13 cellular contexts compared by ENCODE assay signal in the genomic region with DNA sequence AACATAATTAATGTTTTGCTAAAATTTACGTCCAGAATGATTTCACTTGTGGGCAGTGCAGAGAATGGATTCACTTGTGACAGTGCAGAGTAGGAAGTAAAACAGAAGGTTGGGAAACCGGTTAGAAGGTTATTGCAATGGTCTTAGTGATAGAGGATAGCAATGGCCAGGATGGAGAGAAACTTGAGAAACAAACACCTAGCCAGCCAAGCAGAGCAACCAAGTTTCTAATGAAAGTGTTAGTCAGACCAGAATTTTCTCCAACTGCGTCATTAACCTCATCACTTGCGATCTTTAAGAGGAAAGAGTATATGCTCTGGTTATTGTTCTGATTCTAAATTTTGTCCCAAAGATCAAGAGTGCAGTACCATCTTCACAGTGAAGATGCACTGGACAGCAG.
DNase-seq lines count a peak whose midpoint lies in the region; ATAC-seq and TF ChIP-seq lines count a peak whose summit lies in the region.
"Had no signal": no experiment of that assay in that cellular context is flagged by ENCODE, and none has a peak within 500 bp of the region (broad histone marks: within the 10 kb centered on the region; RNA-seq: fewer than 3 reads in every experiment).

No MANE protein-coding gene starts in this region.

- H3K79me2 ChIP-seq in MM.1S (ENCODE audit: low read length) = no peaks in the 10 kb centered on the region

- peak; percentile 86 for ATAC-seq in GM18870 (IDR thresholded peaks at IDR 0.05; ENCODE audit: unreplicated experiment)
- peak; percentile 80 for ATAC-seq in GM21723 (IDR thresholded peaks at IDR 0.05; ENCODE audit: unreplicated experiment)
- ATAC-seq in HG03175 (IDR thresholded peaks at IDR 0.05; ENCODE audit: unreplicated experiment) = peak; percentile 59
- ATAC-seq in memory B cell (ENCODE audit: low read depth) = peak; percentile 19

- peaks cover 12% of the 10 kb centered on the region for H3F3A ChIP-seq in MM.1S (ENCODE audit: insufficient read depth, low read length)

- TF ChIP-seq CTCF in MM.1S (IDR thresholded peaks at IDR 0.05; ENCODE audit: low read length) = no peak

- no peak overlapping the region for H3K4me2 ChIP-seq in MM.1S (ENCODE audit: low read depth, low read length)

- no peak overlapping the region for H3K27ac ChIP-seq in MM.1S (ENCODE audit: low read length)
- H3K27ac ChIP-seq: ascending aorta, epithelial cell of prostate had no signal

- no peak overlapping the region for H3K4me3 ChIP-seq in MM.1S (ENCODE audit: low read length)
- H3K4me3 ChIP-seq: ascending aorta had no signal

- peak overlapping the region; percentile 75 for H3K27ac Mint-ChIP-seq in memory B cell
- H3K27ac Mint-ChIP-seq: nephron progenitor cell; stimulated activated naive CD8-positive, alpha-beta T cell treated with anti-CD3 and anti-CD28 coated beads, Interleukin-15, Interleukin-2, amounts not matched to agents 100 ng/mL and 50 ng/mL, for 24 hours had no signal

- H3K27me3 ChIP-seq in MM.1S (replicated peaks; ENCODE audit: insufficient read depth, low read length) = no peaks in the 10 kb centered on the region
- H3K27me3 ChIP-seq: ascending aorta had no signal

- H3K4me1 Mint-ChIP-seq in memory B cell = peaks cover 53% of the 10 kb centered on the region
- H3K4me1 Mint-ChIP-seq: nephron progenitor cell had no signal

- no peaks in the 10 kb centered on the region for H3K36me3 ChIP-seq in MM.1S (replicated peaks; ENCODE audit: insufficient read depth, low read length)
- H3K36me3 ChIP-seq: ascending aorta had no signal

- H3K9me2 ChIP-seq in MM.1S (replicated peaks; ENCODE audit: insufficient read depth, low read length) = no peaks in the 10 kb centered on the region

- no peak overlapping the region for H3K9ac ChIP-seq in MM.1S (ENCODE audit: low read length)

- H2AFZ ChIP-seq in MM.1S (ENCODE audit: low read length) = no peak overlapping the region

- peaks cover 5% of the 10 kb centered on the region for H3K9me3 Mint-ChIP-seq in memory B cell
- H3K9me3 Mint-ChIP-seq: nephron progenitor cell had no signal

- H3K27me3 Mint-ChIP-seq in memory B cell = no peaks in the 10 kb centered on the region

- no peaks in the 10 kb centered on the region for H4K20me1 ChIP-seq in MM.1S (ENCODE audit: insufficient read depth, low read length)

- no peaks in the 10 kb centered on the region for H3K9me3 ChIP-seq in MM.1S (replicated peaks; ENCODE audit: insufficient read depth, low read length)
- H3K9me3 ChIP-seq: ascending aorta had no signal

- POLR2A ChIA-PET in HEK293T (lab: Yijun Ruan, JAX) = no interaction called here

- H3K4me1 ChIP-seq in MM.1S (ENCODE audit: low read length) = peaks cover 17% of the 10 kb centered on the region
- H3K4me1 ChIP-seq: ascending aorta had no signal

- no peak for DNase-seq in memory B cell (ENCODE audit: low spot score in 2 of 2)
- no peak for DNase-seq in germinal center (ENCODE audit: low spot score)
- no peak for DNase-seq in activated effector memory CD4-positive, alpha-beta T cell treated with Interleukin-2 at 50 U/mL for 16 hours
- DNase-seq in HEK293T (ENCODE audit: extremely low spot score) = no peak
- no peak for DNase-seq in MM.1S
- DNase-seq: NCI-H226, nephron progenitor cell had no signal

- CTCF ChIA-PET in HEK293T (lab: Yijun Ruan, JAX) = no interaction called here

- H3K36me3 Mint-ChIP-seq in memory B cell = peaks cover 12% of the 10 kb centered on the region

- peak overlapping the region; percentile 41 for H3K4me3 Mint-ChIP-seq in memory B cell
- H3K4me3 Mint-ChIP-seq: nephron progenitor cell; stimulated activated naive CD8-positive, alpha-beta T cell treated with anti-CD3 and anti-CD28 coated beads, Interleukin-15, Interleukin-2, amounts not matched to agents 100 ng/mL and 50 ng/mL, for 24 hours had no signal

TF ChIP-seq in HEK293T, 16 proteins besides CTCF, POLR2A, EP300 and RAD21:
- TF ChIP-seq SP1 (IDR thresholded peaks at IDR 0.05) (no peak), FOXA1 (IDR thresholded peaks at IDR 0.05) (no peak), SUZ12 (IDR thresholded peaks at IDR 0.05) (no peak)
TF ChIP-seq in HEK293T: peak in this region for 0.

Comparison
In these comparisons a context has a peak if more than half of its experiments do, and no peak if none do; other contexts are left out.
1. ATAC-seq: peak in every context shown above with its lines; median percentile 86 in GM18870; 80 in GM21723; 59 in HG03175; 19 in memory B cell.